Comparison of ENCODE assay signal across 11 cellular contexts in the genomic region with DNA sequence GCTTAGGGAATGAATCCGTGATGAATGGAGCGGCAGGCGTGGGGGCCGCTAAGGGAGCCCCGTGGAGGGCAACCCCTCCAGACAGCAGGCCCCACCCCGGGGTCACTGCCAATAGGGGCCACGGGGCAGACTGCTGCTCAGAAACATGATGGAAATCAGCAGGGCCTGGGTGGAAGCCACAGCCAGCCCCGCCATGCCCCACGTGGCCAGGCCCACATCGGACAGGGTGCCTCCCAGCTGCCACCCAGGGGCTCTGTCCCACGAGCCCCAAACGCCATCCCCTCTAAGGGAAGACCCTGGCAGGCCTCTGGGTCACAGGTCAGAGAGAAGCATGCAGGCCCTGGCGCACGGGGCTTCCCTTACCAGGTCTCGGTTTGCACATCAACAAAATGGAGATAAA. TPM values are rescaled to one million over a fixed set of nuclear protein-coding genes. Genes with fewer than 3 reads are reported as not detected.
A peak's percentile ranks its signal among the peaks of the same experiment; 100 is the strongest.
DNase-seq lines count a peak whose midpoint lies in the region; ATAC-seq, FAIRE-seq and TF ChIP-seq lines count a peak whose summit lies in the region.
"Had no signal": no experiment of that assay in that cellular context is flagged by ENCODE, and none has a peak within 500 bp of the region (broad histone marks: within the 10 kb centered on the region; RNA-seq: fewer than 3 reads in every experiment).

No MANE protein-coding gene starts in this region.

- H3K9me3 Mint-ChIP-seq in activated naive CD8-positive, alpha-beta T cell (ENCODE audit: low read depth): no peaks in the 10 kb centered on the region
- no peaks in the 10 kb centered on the region for H3K9me3 Mint-ChIP-seq in naive thymus-derived CD8-positive, alpha-beta T cell
- H3K9me3 Mint-ChIP-seq in H9 (no peaks in the 10 kb centered on the region), GM23338 (no peaks in the 10 kb centered on the region)

- H2BK120ac ChIP-seq in H9 (ENCODE audit: low read depth, low read length, poor library complexity, severe bottlenecking): no peak overlapping the region

- H3K4me1 ChIP-seq in BLaER1 (peaks cover 43% of the 10 kb centered on the region), H9 (ENCODE audit: insufficient read depth, low read length) (no peaks in the 10 kb centered on the region), GM23338 (ENCODE audit: insufficient read depth) (no peaks in the 10 kb centered on the region)

- H3K4me3 ChIP-seq in BLaER1 (no peak overlapping the region), GM23338 (no peak overlapping the region)

- no peak for ATAC-seq in naive thymus-derived CD8-positive, alpha-beta T cell
- ATAC-seq in GM23338: no peak

- no peaks in the 10 kb centered on the region for H3K9me2 ChIP-seq in GM23338 (ENCODE audit: insufficient read depth)

- no peak overlapping the region for H4K8ac ChIP-seq in H9 (replicated peaks; ENCODE audit: insufficient read length, low read depth, low read length)

- H3K27ac ChIP-seq in BLaER1: peak overlapping the region; percentile 44; the same call in 1 of the 2 replicates
- H3K27ac ChIP-seq in H9 (ENCODE audit: insufficient read length, low read depth, low read length): no peak overlapping the region
- H3K27ac ChIP-seq in GM23338 (ENCODE audit: low read depth): no peak overlapping the region

- H3K23me2 ChIP-seq in H9 (ENCODE audit: insufficient read length, low read depth, low read length, poor library complexity, severe bottlenecking): no peaks in the 10 kb centered on the region

- no peak overlapping the region for H2BK15ac ChIP-seq in H9 (ENCODE audit: low read depth, low read length)

- H3K36me3 Mint-ChIP-seq in activated naive CD8-positive, alpha-beta T cell: peaks cover 3% of the 10 kb centered on the region
- peaks cover 0 to 34% (median 10%) of the 10 kb centered on the region in 3 donors for H3K36me3 Mint-ChIP-seq in naive thymus-derived CD8-positive, alpha-beta T cell
- H3K36me3 Mint-ChIP-seq in H9 (ENCODE audit: insufficient read depth in 1 of 3, low read depth in 3 of 3) (no peaks in the 10 kb centered on the region), GM23338 (ENCODE audit: low read depth) (no peaks in the 10 kb centered on the region; the same call in 2 of the 3 replicates)

- H3K14ac ChIP-seq in H9 (ENCODE audit: insufficient read depth, low read length): no peak overlapping the region

- H3K23ac ChIP-seq in H9 (ENCODE audit: insufficient read length, low read depth, low read length): no peak overlapping the region

- H3K56ac ChIP-seq in H9 (ENCODE audit: insufficient read length, low read depth, low read length): no peak overlapping the region

- no peaks in the 10 kb centered on the region for H3K9me3 ChIP-seq in BLaER1
- no peaks in the 10 kb centered on the region for H3K9me3 ChIP-seq in H9 (ENCODE audit: control insufficient read depth, low read depth, low read length)

- peak overlapping the region; percentile 83 for H3K4me2 ChIP-seq in BLaER1
- H3K4me2 ChIP-seq in H9 (ENCODE audit: insufficient read depth, insufficient read length, low read length): no peak overlapping the region
- H3K4me2 ChIP-seq in GM23338: no peak overlapping the region

- H3K9ac ChIP-seq in BLaER1 (peak overlapping the region; percentile 63), H9 (ENCODE audit: extremely low read depth, insufficient read length, low read length) (no peak overlapping the region)

- H3K27me3 ChIP-seq in BLaER1: no peaks in the 10 kb centered on the region
- H3K27me3 ChIP-seq in H9 (ENCODE audit: insufficient read depth, low read length): no peaks in the 10 kb centered on the region
- H3K27me3 ChIP-seq in GM23338 (ENCODE audit: insufficient read depth): no peaks in the 10 kb centered on the region

- H2BK20ac ChIP-seq in H9 (ENCODE audit: low read depth, low read length, poor library complexity, severe bottlenecking): no peak overlapping the region

- H3K79me2 ChIP-seq in H9 (ENCODE audit: insufficient read depth, low read length) (no peaks in the 10 kb centered on the region), GM23338 (replicated peaks; ENCODE audit: insufficient read depth) (no peaks in the 10 kb centered on the region)

- H2AK5ac ChIP-seq in H9 (ENCODE audit: insufficient read length, low read length): no peak overlapping the region

- no peak overlapping the region for H2AFZ ChIP-seq in H9 (ENCODE audit: low read length)
- H2AFZ ChIP-seq in GM23338: no peak overlapping the region

- no peak overlapping the region for H3K4ac ChIP-seq in H9 (ENCODE audit: low read depth, low read length)

- peaks cover 27% of the 10 kb centered on the region for H3K4me1 Mint-ChIP-seq in activated naive CD8-positive, alpha-beta T cell (ENCODE audit: low read depth)
- peaks cover 11 to 47% (median 40%) of the 10 kb centered on the region in 4 donors for H3K4me1 Mint-ChIP-seq in naive thymus-derived CD8-positive, alpha-beta T cell
- H3K4me1 Mint-ChIP-seq in H9 (peaks cover 4% of the 10 kb centered on the region in 2 experiments; a peak in 2 of 4 replicates), GM23338 (peaks cover 4% of the 10 kb centered on the region; the same call in 2 of the 3 replicates)

- no CpG with 5 or more reads among the region's 15 CpGs for WGBS in H9 (ENCODE audit: extremely low coverage, insufficient read length, low lambda C conversion rate)

- H3K36me3 ChIP-seq in BLaER1 (peaks cover 47% of the 10 kb centered on the region), GM23338 (ENCODE audit: insufficient read depth) (no peaks in the 10 kb centered on the region)

- H4K20me1 ChIP-seq in BLaER1: peaks cover 57% of the 10 kb centered on the region
- H4K20me1 ChIP-seq in H9 (ENCODE audit: control insufficient read depth, insufficient read depth, insufficient read length): no peaks in the 10 kb centered on the region
- no peaks in the 10 kb centered on the region for H4K20me1 ChIP-seq in GM23338 (replicated peaks; ENCODE audit: insufficient read depth)

- H3K18ac ChIP-seq in H9 (ENCODE audit: insufficient read length, low read depth, low read length): no peak overlapping the region

- FAIRE-seq in GM12892 (lab: Jason Lieb, UNC): no peak

- H2BK12ac ChIP-seq in H9 (ENCODE audit: insufficient read length, low read depth, low read length): no peak overlapping the region

- TF ChIP-seq POLR2A in GM12892 (IDR thresholded peaks at IDR 0.05; ENCODE audit: low read depth, low read length): no peak; the same call in 1 of the 2 replicates

- no peaks in the 10 kb centered on the region for H3F3A ChIP-seq in GM23338 (replicated peaks; ENCODE audit: low read depth)

- TF ChIP-seq CTCF in H9 (conservative IDR thresholded peaks at IDR 0.05) (no peak), GM23338 (conservative IDR thresholded peaks at IDR 0.05; ENCODE audit: low read depth in 2 of 2) (no peak)

- DNase-seq in GM12892 (ENCODE audit: insufficient read length) (peak; percentile 8), DMS53 (lab: John Stamatoyannopoulos, UW) (no peak), superior temporal gyrus (ENCODE audit: extremely low spot score) (no peak), H9 (no peak), GM23338 (ENCODE audit: low spot score) (no peak)
- DNase-seq in naive thymus-derived CD8-positive, alpha-beta T cell: no peak
- DNase-seq: COR-L47; MM.1S; stimulated activated CD4-positive, alpha-beta T cell treated with anti-CD3 and anti-CD28 coated beads, Interleukin-2, amount 100 ng/mL, for 48 hours had no signal

- no peak overlapping the region for H4K5ac ChIP-seq in H9 (ENCODE audit: insufficient read length, low read depth, low read length)

- POLR2A ChIA-PET in naive thymus-derived CD8-positive, alpha-beta T cell (lab: Charles Lee): no interaction called here

- H2BK5ac ChIP-seq in H9 (ENCODE audit: insufficient read length, low read length): no peak overlapping the region

- peak overlapping the region; percentile 22 for H3K27ac Mint-ChIP-seq in activated naive CD8-positive, alpha-beta T cell
- H3K27ac Mint-ChIP-seq in naive thymus-derived CD8-positive, alpha-beta T cell: peak overlapping the region in 8 of 10 donors; percentile 47 to 97 (median 80)
- H3K27ac Mint-ChIP-seq in H9 (no peak overlapping the region), GM23338 (no peak overlapping the region)

- H3K27me3 Mint-ChIP-seq in activated naive CD8-positive, alpha-beta T cell: no peaks in the 10 kb centered on the region
- no peaks in the 10 kb centered on the region for H3K27me3 Mint-ChIP-seq in naive thymus-derived CD8-positive, alpha-beta T cell
- no peaks in the 10 kb centered on the region for H3K27me3 Mint-ChIP-seq in H9 (ENCODE audit: low read depth)
- peaks cover 13% of the 10 kb centered on the region for H3K27me3 Mint-ChIP-seq in GM23338 (ENCODE audit: insufficient read depth, low read depth, poor library complexity)

- no peak overlapping the region for H4K91ac ChIP-seq in H9 (ENCODE audit: insufficient read length, low read depth, low read length)

- no peaks in the 10 kb centered on the region for H3K79me1 ChIP-seq in H9 (ENCODE audit: insufficient read depth, low read depth, low read length, poor library complexity, severe bottlenecking)

- H3T11ph ChIP-seq in H9 (ENCODE audit: low read length): no peak overlapping the region

- peak overlapping the region; percentile 82 for H3K4me3 Mint-ChIP-seq in activated naive CD8-positive, alpha-beta T cell
- H3K4me3 Mint-ChIP-seq in naive thymus-derived CD8-positive, alpha-beta T cell: peak overlapping the region; percentile 27 to 89 (median 84)
- H3K4me3 Mint-ChIP-seq in H9: no peak overlapping the region
- no peak overlapping the region for H3K4me3 Mint-ChIP-seq in GM23338

TF ChIP-seq in GM23338, 12 proteins besides CTCF, POLR2A, EP300 and RAD21 (continues in another document):
- TF ChIP-seq ZNF114 (CRISPR knock-in tag; IDR thresholded peaks at IDR 0.05) (no peak), NANOG (IDR thresholded peaks at IDR 0.05; ENCODE audit: borderline replicate concordance) (no peak)
- TF ChIP-seq, protein P1, sequence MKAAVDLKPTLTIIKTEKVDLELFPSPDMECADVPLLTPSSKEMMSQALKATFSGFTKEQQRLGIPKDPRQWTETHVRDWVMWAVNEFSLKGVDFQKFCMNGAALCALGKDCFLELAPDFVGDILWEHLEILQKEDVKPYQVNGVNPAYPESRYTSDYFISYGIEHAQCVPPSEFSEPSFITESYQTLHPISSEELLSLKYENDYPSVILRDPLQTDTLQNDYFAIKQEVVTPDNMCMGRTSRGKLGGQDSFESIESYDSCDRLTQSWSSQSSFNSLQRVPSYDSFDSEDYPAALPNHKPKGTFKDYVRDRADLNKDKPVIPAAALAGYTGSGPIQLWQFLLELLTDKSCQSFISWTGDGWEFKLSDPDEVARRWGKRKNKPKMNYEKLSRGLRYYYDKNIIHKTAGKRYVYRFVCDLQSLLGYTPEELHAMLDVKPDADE (IDR thresholded peaks at IDR 0.05): no peak

RNA-seq across cellular contexts. Expression of a gene that starts 28.4 kb away (rescaled TPM):
- polyA plus RNA-seq in GM12892 (2012; ENCODE audit: missing spikeins): 8.6 TPM
- total RNA-seq in naive thymus-derived CD8-positive, alpha-beta T cell: 10 to 100 TPM; 41.0 to 42.7 TPM
- 1 to 10 TPM in 2 of 3 donors, under 1 TPM in 1; 0.59 to 1.6 (median 1.0) TPM for polyA plus RNA-seq in naive thymus-derived CD8-positive, alpha-beta T cell
- total RNA-seq in H9 (2021): 21.2 and 21.6 TPM in 2 replicates
- 6.9 and 17.5 TPM in 2 replicates for total RNA-seq in GM23338 (2014; rRNA removed; shearing (Covaris generic))
- 2.0 and 2.1 TPM in 2 replicates for polyA plus RNA-seq in GM23338 (2016; fragmentation: Nextera tagmentation; extraction: Ambion mirVana)

Comparison
In these comparisons a context has a peak if more than half of its experiments do, and no peak if none do; other contexts are left out.
1. H3K27ac Mint-ChIP-seq: peak in activated naive CD8-positive, alpha-beta T cell (single experiment) and naive thymus-derived CD8-positive, alpha-beta T cell (8 of 10); none in H9 (0 of 3) and GM23338 (single experiment).
2. H3K4me3 Mint-ChIP-seq: peak in activated naive CD8-positive, alpha-beta T cell (single experiment) and naive thymus-derived CD8-positive, alpha-beta T cell (10 of 10); none in H9 (0 of 2) and GM23338 (single experiment).